ENCODE assay signal across 29 cellular contexts in the genomic region with DNA sequence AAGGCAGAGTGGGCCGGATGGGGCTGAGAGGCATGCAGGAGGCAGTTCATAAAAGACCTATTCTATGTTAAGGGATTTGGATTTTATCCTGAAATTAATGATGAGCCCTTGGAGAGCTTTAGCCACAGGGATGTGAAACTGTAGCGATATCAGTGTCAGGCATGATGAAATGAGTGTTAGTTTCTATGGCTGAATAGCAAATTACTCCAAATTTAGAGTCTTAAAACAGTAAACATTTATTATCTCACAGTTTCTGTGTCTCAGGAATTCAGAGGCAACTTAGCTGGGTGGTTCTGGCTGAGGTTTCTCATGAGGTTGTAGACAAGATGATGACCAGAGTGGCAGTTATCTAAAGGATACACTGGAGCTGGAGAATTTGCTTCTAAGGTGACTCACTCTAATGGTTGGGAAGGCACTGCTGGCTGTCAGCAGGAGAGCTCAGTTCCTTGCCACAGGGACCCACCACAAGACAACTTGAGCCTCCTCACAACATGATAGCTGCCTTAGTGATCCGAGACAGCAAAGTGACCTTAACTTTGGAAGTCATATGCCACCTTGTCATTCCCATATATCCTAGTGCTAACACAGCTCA. TPM values are rescaled to one million over a fixed set of nuclear protein-coding genes. Genes with fewer than 3 reads are reported as not detected.
DNase-seq lines count a peak whose midpoint lies in the region; ATAC-seq and TF ChIP-seq lines count a peak whose summit lies in the region.
"Had no signal": no experiment of that assay in that cellular context is flagged by ENCODE, and none has a peak within 500 bp of the region (broad histone marks: within the 10 kb centered on the region; RNA-seq: fewer than 3 reads in every experiment).

No MANE protein-coding gene starts in this region.

- H3K4me1 ChIP-seq in PC-3 (ENCODE audit: insufficient read depth, low read length): peaks cover 32% of the 10 kb centered on the region
- no peaks in the 10 kb centered on the region for H3K4me1 ChIP-seq in hepatocyte (ENCODE audit: insufficient read depth)
- peaks cover 0 to 17% (median 5%) of the 10 kb centered on the region in 4 donors for H3K4me1 ChIP-seq in tibial artery
- H3K4me1 ChIP-seq: testis had no signal

- H3K9me2 ChIP-seq in PC-3 (replicated peaks; ENCODE audit: low read length) (no peaks in the 10 kb centered on the region), hepatocyte (replicated peaks; ENCODE audit: insufficient read depth) (no peaks in the 10 kb centered on the region)

- no peak overlapping the region for H3K9ac ChIP-seq in PC-3 (ENCODE audit: low read length)
- H3K9ac ChIP-seq: parathyroid adenoma had no signal

- no peaks in the 10 kb centered on the region for H3F3A ChIP-seq in PC-3 (ENCODE audit: low read length, unreplicated experiment)

- H3K27me3 ChIP-seq in PC-3 (ENCODE audit: low read length): no peaks in the 10 kb centered on the region
- peaks cover 12% of the 10 kb centered on the region for H3K27me3 ChIP-seq in hepatocyte
- H3K27me3 ChIP-seq in tibial artery: peaks cover 0 to 4% of the 10 kb centered on the region in 2 donors
- H3K27me3 ChIP-seq: right atrium auricular region, testis, uterus had no signal

- CTCF ChIA-PET in PC-3 (lab: Charles Lee): interaction anchor here (0.6 to 0.7 kb wide), 2 partner anchors 62 to 71 kb away, joined by 3 read pairs; no protein-coding TSS in a partner anchor

- H3K36me3 Mint-ChIP-seq in natural killer cell treated with Interleukin-12 subunit alpha and Interleukin-12 subunit beta and Interleukin-15 and Interleukin-18, amount 100 ng/mL, for 72 hours: peaks cover 19% of the 10 kb centered on the region
- peaks cover 19% of the 10 kb centered on the region for H3K36me3 Mint-ChIP-seq in natural killer cell
- H3K36me3 Mint-ChIP-seq: activated naive CD4-positive, alpha-beta T cell treated with anti-CD3 and anti-CD28 coated beads, Interleukin-2, amount 10 ng/mL, durations not matched to agents 7 days and 5 days had no signal

- no peaks in the 10 kb centered on the region for H3K79me2 ChIP-seq in PC-3 (ENCODE audit: low read length)
- no peaks in the 10 kb centered on the region for H3K79me2 ChIP-seq in hepatocyte
- H3K79me2 ChIP-seq: parathyroid adenoma had no signal

- ATAC-seq in natural killer cell treated with Interleukin-12 subunit alpha and Interleukin-12 subunit beta and Interleukin-15 and Interleukin-18, amount 100 ng/mL, for 72 hours: peak in 1 of 2 donors; percentile 48
- no peak for ATAC-seq in natural killer cell
- no peak for ATAC-seq in PC-3
- no peak for ATAC-seq in GM21717 (IDR thresholded peaks at IDR 0.05; ENCODE audit: unreplicated experiment)
- ATAC-seq in GM21619 (IDR thresholded peaks at IDR 0.05; ENCODE audit: unreplicated experiment): no peak

- H3K9me3 Mint-ChIP-seq in natural killer cell treated with Interleukin-12 subunit alpha and Interleukin-12 subunit beta and Interleukin-15 and Interleukin-18, amount 100 ng/mL, for 72 hours: peaks cover 7% of the 10 kb centered on the region
- H3K9me3 Mint-ChIP-seq in natural killer cell: peaks cover 2 to 10% of the 10 kb centered on the region in 2 donors
- H3K9me3 Mint-ChIP-seq: activated naive CD4-positive, alpha-beta T cell treated with anti-CD3 and anti-CD28 coated beads, Interleukin-2, amount 10 ng/mL, durations not matched to agents 7 days and 5 days had no signal

- POLR2A ChIA-PET in PC-3 (lab: Charles Lee; ENCODE audit: unreplicated experiment): no interaction called here

- no peak for TF ChIP-seq CTCF in natural killer cell (IDR thresholded peaks at IDR 0.05)
- TF ChIP-seq CTCF in PC-3 (conservative IDR thresholded peaks at IDR 0.05; ENCODE audit: low read depth, low read length): no peak
- no peak for TF ChIP-seq CTCF in hepatocyte (IDR thresholded peaks at IDR 0.05; ENCODE audit: poor library complexity)
- no peak for TF ChIP-seq CTCF in tibial artery (IDR thresholded peaks at IDR 0.05)

- peak overlapping the region; percentile 23 for H3K4me2 ChIP-seq in PC-3 (ENCODE audit: low read length)
- H3K4me2 ChIP-seq in hepatocyte: no peak overlapping the region

- peak overlapping the region in 1 of 2 donors; percentile 68 for H3K27ac Mint-ChIP-seq in natural killer cell treated with Interleukin-12 subunit alpha and Interleukin-12 subunit beta and Interleukin-15 and Interleukin-18, amount 100 ng/mL, for 72 hours
- no peak overlapping the region for H3K27ac Mint-ChIP-seq in natural killer cell
- H3K27ac Mint-ChIP-seq: activated B cell treated with CpG ODN at 0.5 μM for 24 hours; activated naive CD4-positive, alpha-beta T cell treated with anti-CD3 and anti-CD28 coated beads, Interleukin-2, amount 10 ng/mL, durations not matched to agents 7 days and 5 days; H9; nephron; stimulated activated memory B cell treated with anti-CD40 and anti-IgM and Interleukin-4, amounts not matched to agents 10 μg/mL and 1 μg/mL and 100 μg/mL, for 72 hours had no signal

- H3K4me3 Mint-ChIP-seq in natural killer cell treated with Interleukin-12 subunit alpha and Interleukin-12 subunit beta and Interleukin-15 and Interleukin-18, amount 100 ng/mL, for 72 hours: peak overlapping the region; percentile 74
- H3K4me3 Mint-ChIP-seq in natural killer cell: no peak overlapping the region
- H3K4me3 Mint-ChIP-seq: activated B cell treated with CpG ODN at 0.5 μM for 24 hours; activated naive CD4-positive, alpha-beta T cell treated with anti-CD3 and anti-CD28 coated beads, Interleukin-2, amount 10 ng/mL, durations not matched to agents 7 days and 5 days; H9; nephron; stimulated activated memory B cell treated with anti-CD40 and anti-IgM and Interleukin-4, amounts not matched to agents 10 μg/mL and 1 μg/mL and 100 μg/mL, for 72 hours had no signal

- no peak for DNase-seq in natural killer cell treated with Interleukin-12 subunit alpha and Interleukin-12 subunit beta and Interleukin-15 and Interleukin-18, amount 100 ng/mL, for 72 hours (ENCODE audit: low spot score)
- no peak for DNase-seq in natural killer cell
- DNase-seq in PC-3: peak; percentile 64
- DNase-seq in hepatocyte (ENCODE audit: low spot score): peak; percentile 22
- DNase-seq in NCI-H146 (lab: John Stamatoyannopoulos, UW): no peak
- DNase-seq in tibial artery: no peak
- DNase-seq: activated B cell treated with CpG ODN at 0.5 μM for 24 hours; activated CD4-positive, alpha-beta T cell treated with anti-CD3 and anti-CD28 coated beads, Interleukin-2, amount 50 U/mL, for 4 hours; activated naive CD4-positive, alpha-beta T cell treated with anti-CD3 and anti-CD28 coated beads, Interleukin-2, amount 10 ng/mL, durations not matched to agents 7 days and 5 days; aorta; glutamatergic neuron; NCI-H1092 treated with DMSO at 0.1 percent for 48 hours; NCI-H2029 treated with DMSO at 0.1 percent for 48 hours; NCI-H774; SHP77; T1000; testis; uterus had no signal

- intact Hi-C loops in natural killer cell (cut with micrococcal nuclease) (no loop called here), PC-3 (cut with micrococcal nuclease) (loop anchor here (2.0 kb wide), 1 partner anchor 61 kb away; no protein-coding TSS in a partner anchor), tibial artery (cut with DNase I; ENCODE audit: low total_unique reads) (no loop called here)

- no TSS peak for BruUV-seq in PC-3 (replicated peaks; lab: Mats Ljungman, UMichigan)

- H3K9me3 ChIP-seq in PC-3 (ENCODE audit: low read length) (peaks cover 8% of the 10 kb centered on the region), hepatocyte (ENCODE audit: low read depth) (peaks cover 7% of the 10 kb centered on the region), tibial artery (peaks cover 0 to 18% (median 3%) of the 10 kb centered on the region in 3 donors)
- H3K9me3 ChIP-seq: testis had no signal

- H3K36me3 ChIP-seq in PC-3 (ENCODE audit: low read depth, low read length) (no peaks in the 10 kb centered on the region), hepatocyte (replicated peaks; ENCODE audit: insufficient read depth, low read depth) (no peaks in the 10 kb centered on the region), tibial artery (no peaks in the 10 kb centered on the region)
- H3K36me3 ChIP-seq: right atrium auricular region, uterus had no signal

- H3K4me1 Mint-ChIP-seq in natural killer cell treated with Interleukin-12 subunit alpha and Interleukin-12 subunit beta and Interleukin-15 and Interleukin-18, amount 100 ng/mL, for 72 hours (ENCODE audit: low read depth in 2 of 2): peaks cover 3 to 17% of the 10 kb centered on the region in 2 donors
- H3K4me1 Mint-ChIP-seq in natural killer cell: peaks cover 0 to 4% of the 10 kb centered on the region in 2 donors

- peaks cover 41 to 67% of the 10 kb centered on the region in 2 donors for H3K27me3 Mint-ChIP-seq in natural killer cell treated with Interleukin-12 subunit alpha and Interleukin-12 subunit beta and Interleukin-15 and Interleukin-18, amount 100 ng/mL, for 72 hours
- H3K27me3 Mint-ChIP-seq in natural killer cell (ENCODE audit: low read depth in 2 of 2): peaks cover 37 to 65% of the 10 kb centered on the region in 2 donors

- H3K27ac ChIP-seq in PC-3 (ENCODE audit: low read length) (no peak overlapping the region), hepatocyte (peak overlapping the region; percentile 62), tibial artery (no peak overlapping the region)
- H3K27ac ChIP-seq: C4-2B, parathyroid adenoma, right atrium auricular region, testis, uterus had no signal

- H3K4me3 ChIP-seq in PC-3 (ENCODE audit: low read length): no peak overlapping the region
- H3K4me3 ChIP-seq in hepatocyte: no peak overlapping the region
- no peak overlapping the region for H3K4me3 ChIP-seq in tibial artery
- H3K4me3 ChIP-seq: right atrium auricular region, testis, uterus had no signal

- no peaks in the 10 kb centered on the region for H4K20me1 ChIP-seq in PC-3 (ENCODE audit: low read length)
- no peaks in the 10 kb centered on the region for H4K20me1 ChIP-seq in hepatocyte (ENCODE audit: insufficient read depth, poor library complexity, severe bottlenecking)

- WGBS in hepatocyte (ENCODE audit: low lambda C conversion rate, missing lambda C conversion rate): 70% methylated on average over 3 of the region's 3 CpGs

- H2AFZ ChIP-seq in PC-3 (ENCODE audit: low read length) (no peak overlapping the region), hepatocyte (no peak overlapping the region)
- H2AFZ ChIP-seq: parathyroid adenoma had no signal

RNA-seq across cellular contexts. Expression of a gene that starts 36.7 kb away (rescaled TPM):
- not detected for total RNA-seq in natural killer cell treated with Interleukin-12 subunit alpha and Interleukin-12 subunit beta and Interleukin-15 and Interleukin-18, amount 100 ng/mL, for 72 hours
- under 1 TPM in 1 of 3 donors, not detected in 2; 0.56 TPM for total RNA-seq in natural killer cell
- total RNA-seq in PC-3 (2014; rRNA removed): not detected in 2 replicates
- total RNA-seq in hepatocyte: 38.3 and 55.5 TPM in 2 replicates
- 207 and 233 TPM in 2 replicates for polyA plus RNA-seq in hepatocyte
- total RNA-seq: fibroblast of lung, mesenteric fat pad had no signal
- polyA plus RNA-seq: AG04450, fibroblast of lung had no signal

Comparison
In these comparisons a context has a peak if more than half of its experiments do, and no peak if none do; other contexts are left out.
1. DNase-seq: peak in PC-3 (single experiment) and hepatocyte (single experiment); none in natural killer cell treated with Interleukin-12 subunit alpha and Interleukin-12 subunit beta and Interleukin-15 and Interleukin-18, amount 100 ng/mL, for 72 hours (single experiment), natural killer cell (single experiment), NCI-H146 (single experiment) and tibial artery (0 of 2).
2. RNA of a gene that starts 36.7 kb away (total RNA-seq): 38.3 to 55.5 TPM in hepatocyte; 0.56 TPM in natural killer cell, not detected in PC-3 and not detected in natural killer cell treated with Interleukin-12 subunit alpha and Interleukin-12 subunit beta and Interleukin-15 and Interleukin-18, amount 100 ng/mL, for 72 hours; every median in the first group is over 10 times any median in the second.